8 cellular contexts compared by ENCODE assay signal in genomic region chr1:108830119-108831008, GRCh38. TPM values are rescaled to one million over a fixed set of nuclear protein-coding genes. Genes with fewer than 3 reads are reported as not detected.
DNase-seq lines count a peak whose midpoint lies in the region; ATAC-seq lines count a peak whose summit lies in the region.

No MANE protein-coding gene starts in this region.

- DNase-seq in GM03348 (ENCODE audit: low spot score) (peak; percentile 90), T1000 (lab: John Stamatoyannopoulos, UW) (peak; percentile 77), glomerular endothelial cell (ENCODE audit: extremely low read depth, low read depth, low spot score) (peak; percentile 68), putamen (ENCODE audit: low spot score) (peak; percentile 58), NCI-H187 (lab: John Stamatoyannopoulos, UW) (no peak)

- ATAC-seq in HG02852 (IDR thresholded peaks at IDR 0.05; ENCODE audit: unreplicated experiment) = no peak
- ATAC-seq in HG03139 (IDR thresholded peaks at IDR 0.05; ENCODE audit: unreplicated experiment) = no peak
- ATAC-seq in HG03439 (IDR thresholded peaks at IDR 0.05; ENCODE audit: unreplicated experiment) = no peak

RNA-seq across cellular contexts. Expression of gene AKNAD1, which starts 26.5 kb away (rescaled TPM):
- 1.4 TPM in 1 of 2 replicates, not detected in the other for total RNA-seq in glomerular endothelial cell

RNA-seq across cellular contexts. Expression of gene GPSM2, which starts 46.4 kb away (rescaled TPM):
- 6.8 and 8.5 TPM in 2 replicates for total RNA-seq in glomerular endothelial cell

Comparison
In these comparisons a context has a peak if more than half of its experiments do, and no peak if none do; other contexts are left out.
1. DNase-seq: peak in GM03348 (single experiment), T1000 (single experiment), glomerular endothelial cell (single experiment) and putamen (single experiment); none in NCI-H187 (0 of 2).